In the genomic region with DNA sequence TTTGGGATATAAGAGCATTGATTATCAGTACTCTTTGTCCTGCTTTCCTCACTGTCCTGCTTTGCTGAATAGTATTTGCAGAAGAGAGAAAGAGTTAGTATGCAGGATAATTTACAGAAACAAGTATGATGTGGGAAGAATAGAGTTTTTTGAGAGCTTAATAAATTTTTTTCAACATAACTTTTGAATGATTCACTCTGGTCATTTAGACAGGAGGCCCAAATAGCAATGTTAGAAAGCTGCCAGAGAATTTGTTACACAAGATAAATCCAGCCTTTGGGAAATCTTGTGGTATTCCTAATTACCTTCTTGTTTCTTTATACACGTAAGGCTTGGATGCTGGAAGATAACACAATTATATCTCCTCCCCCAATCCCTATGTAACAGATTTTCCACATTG, we compare ENCODE assay signal across 18 cellular contexts.
DNase-seq lines count a peak whose midpoint lies in the region; ATAC-seq and TF ChIP-seq lines count a peak whose summit lies in the region.
"Had no signal": no experiment of that assay in that cellular context is flagged by ENCODE, and none has a peak within 500 bp of the region (broad histone marks: within the 10 kb centered on the region; RNA-seq: fewer than 3 reads in every experiment).

No MANE protein-coding gene starts in this region.

- no peak overlapping the region for H2BK12ac ChIP-seq in mesenchymal stem cell (ENCODE audit: low read length in 2 of 2)

- TF ChIP-seq CTCF in AG04450 (IDR thresholded peaks at IDR 0.05; ENCODE audit: low read depth, low read length) (no peak), chondrocyte (IDR thresholded peaks at IDR 0.05) (no peak)

- no peak overlapping the region for H2BK15ac ChIP-seq in mesenchymal stem cell (ENCODE audit: low read depth, poor library complexity, severe bottlenecking)

- POLR2A ChIA-PET in AG04450 (lab: Yijun Ruan, JAX), result interaction anchor here (1.1 kb wide), 1 partner anchor 17 kb away, joined by 3 read pairs; no protein-coding TSS in a partner anchor

- H3K9me3 ChIP-seq in AG04450 (ENCODE audit: control insufficient read depth, insufficient read depth, low read length) (no peaks in the 10 kb centered on the region), mesenchymal stem cell (ENCODE audit: control insufficient read depth, low read length) (no peaks in the 10 kb centered on the region)
- H3K9me3 ChIP-seq: Caco-2 had no signal

- no peaks in the 10 kb centered on the region for H3K79me1 ChIP-seq in mesenchymal stem cell (replicated peaks; ENCODE audit: low read length, poor library complexity, severe bottlenecking)

- H3K4me3 ChIP-seq in AG04450 (ENCODE audit: low read depth, low read length), result no peak overlapping the region
- H3K4me3 ChIP-seq in mesenchymal stem cell (ENCODE audit: insufficient read depth in 1 of 2, low read depth in 1 of 2, low read length in 2 of 2), result no peak overlapping the region

- no peak overlapping the region for H2AK5ac ChIP-seq in mesenchymal stem cell (ENCODE audit: low read length, severe bottlenecking)

- H3K27me3 ChIP-seq in AG04450 (ENCODE audit: control insufficient read depth, insufficient read depth, low read length) (no peaks in the 10 kb centered on the region), mesenchymal stem cell (ENCODE audit: control insufficient read depth in 1 of 2, insufficient read depth in 1 of 2, low read length in 2 of 2) (peaks cover 0 to 4% of the 10 kb centered on the region in 2 experiments)

- WGBS in mesenchymal stem cell, result 20% methylated on average over 1 of the region's 1 CpG

- H3K9me3 Mint-ChIP-seq in chondrocyte (ENCODE audit: low read depth), result no peaks in the 10 kb centered on the region
- H3K9me3 Mint-ChIP-seq: H9 had no signal

- H2BK120ac ChIP-seq in mesenchymal stem cell (ENCODE audit: low read depth, low read length), result no peak overlapping the region

- H3K27ac ChIP-seq in AG04450 (ENCODE audit: low read depth, low read length) (no peak overlapping the region), mesenchymal stem cell (ENCODE audit: low read length, poor library complexity, severe bottlenecking) (peak overlapping the region; percentile 43)
- H3K27ac ChIP-seq: VCaP had no signal

- H3K36me3 Mint-ChIP-seq in chondrocyte (ENCODE audit: low read depth), result no peaks in the 10 kb centered on the region

- no peak overlapping the region for H3K18ac ChIP-seq in mesenchymal stem cell (ENCODE audit: low read depth in 1 of 2, low read length in 2 of 2)

- H3K4me2 ChIP-seq in mesenchymal stem cell (ENCODE audit: low read length, poor library complexity, severe bottlenecking), result no peak overlapping the region

- H3K4me3 Mint-ChIP-seq in chondrocyte (ENCODE audit: unreplicated experiment), result no peak overlapping the region
- H3K4me3 Mint-ChIP-seq: activated CD4-positive, alpha-beta memory T cell treated with anti-CD3 and anti-CD28 coated beads, Interleukin-2, amount 10 ng/mL, durations not matched to agents 7 days and 5 days; activated naive CD8-positive, alpha-beta T cell treated with anti-CD3 and anti-CD28 coated beads, Interleukin-2, amount 50 U/mL, for 24 hours; H9; natural killer cell treated with Interleukin-12 subunit alpha and Interleukin-12 subunit beta and Interleukin-15 and Interleukin-18, amount 100 ng/mL, for 72 hours; stimulated activated naive CD8-positive, alpha-beta T cell treated with anti-CD3 and anti-CD28 coated beads, Interleukin-15, amount 100 ng/mL, for 72 hours had no signal

- no peak overlapping the region for H3K14ac ChIP-seq in mesenchymal stem cell (ENCODE audit: low read length in 2 of 2)

- no peak overlapping the region for H3K9ac ChIP-seq in mesenchymal stem cell (ENCODE audit: low read length)

- no peaks in the 10 kb centered on the region for H3K36me3 ChIP-seq in mesenchymal stem cell (ENCODE audit: control insufficient read depth in 1 of 2, insufficient read depth in 2 of 2, low read depth in 1 of 2, low read length in 2 of 2)

- H2BK5ac ChIP-seq in mesenchymal stem cell (ENCODE audit: low read depth, low read length, poor library complexity, severe bottlenecking), result no peak overlapping the region

- no peak overlapping the region for H3K23ac ChIP-seq in mesenchymal stem cell (ENCODE audit: low read length in 2 of 2)

- CTCF ChIA-PET in AG04450 (lab: Charles Lee), result no interaction called here

- peak overlapping the region; percentile 71 for H3K27ac Mint-ChIP-seq in chondrocyte (ENCODE audit: unreplicated experiment)
- H3K27ac Mint-ChIP-seq: activated CD4-positive, alpha-beta memory T cell treated with anti-CD3 and anti-CD28 coated beads, Interleukin-2, amount 10 ng/mL, durations not matched to agents 7 days and 5 days; activated naive CD8-positive, alpha-beta T cell treated with anti-CD3 and anti-CD28 coated beads, Interleukin-2, amount 50 U/mL, for 24 hours; natural killer cell treated with Interleukin-12 subunit alpha and Interleukin-12 subunit beta and Interleukin-15 and Interleukin-18, amount 100 ng/mL, for 72 hours; stimulated activated naive CD8-positive, alpha-beta T cell treated with anti-CD3 and anti-CD28 coated beads, Interleukin-15, amount 100 ng/mL, for 72 hours had no signal

- DNase-seq in AG04450 (ENCODE audit: low read depth, low spot score) (peak; percentile 59), HT1080 (ENCODE audit: low read depth) (peak; percentile 4), chondrocyte (ENCODE audit: low spot score) (no peak), mesenchymal stem cell (peak; percentile 48), NCI-H526 (lab: John Stamatoyannopoulos, UW) (no peak), NCI-H1694 treated with DMSO at 0.1 percent for 48 hours (lab: John Stamatoyannopoulos, UW) (no peak)
- DNase-seq: activated CD4-positive, alpha-beta memory T cell treated with anti-CD3 and anti-CD28 coated beads, Interleukin-2, amount 10 ng/mL, durations not matched to agents 7 days and 5 days; activated naive CD8-positive, alpha-beta T cell treated with anti-CD3 and anti-CD28 coated beads, Interleukin-2, amount 50 U/mL, for 24 hours; Caco-2; H9; NCI-H187 treated with DMSO at 0.1 percent for 48 hours; NCI-H524 treated with DMSO at 0.1 percent for 48 hours; OCI-M1; stimulated activated naive CD8-positive, alpha-beta T cell treated with anti-CD3 and anti-CD28 coated beads, Interleukin-15, amount 100 ng/mL, for 72 hours had no signal

- H2AFZ ChIP-seq in mesenchymal stem cell (ENCODE audit: low read depth, low read length), result no peak overlapping the region

- H4K8ac ChIP-seq in mesenchymal stem cell (ENCODE audit: low read length), result no peak overlapping the region

- H3K4me1 ChIP-seq in mesenchymal stem cell (ENCODE audit: control insufficient read depth, insufficient read depth, low read depth, low read length), result no peaks in the 10 kb centered on the region
- H3K4me1 ChIP-seq: Caco-2 had no signal

- H3K4ac ChIP-seq in mesenchymal stem cell (ENCODE audit: low read depth in 1 of 2, low read length in 2 of 2), result no peak overlapping the region

- no peak for ATAC-seq in GM19455 (IDR thresholded peaks at IDR 0.05; ENCODE audit: unreplicated experiment)
- no peak for ATAC-seq in HG03139 (IDR thresholded peaks at IDR 0.05; ENCODE audit: unreplicated experiment)
- ATAC-seq: activated naive CD8-positive, alpha-beta T cell treated with anti-CD3 and anti-CD28 coated beads, Interleukin-2, amount 50 U/mL, for 24 hours; natural killer cell treated with Interleukin-12 subunit alpha and Interleukin-12 subunit beta and Interleukin-15 and Interleukin-18, amount 100 ng/mL, for 72 hours; stimulated activated naive CD8-positive, alpha-beta T cell treated with anti-CD3 and anti-CD28 coated beads, Interleukin-15, amount 100 ng/mL, for 72 hours had no signal

- H3K27me3 Mint-ChIP-seq in chondrocyte (ENCODE audit: low read depth), result peaks cover 3% of the 10 kb centered on the region
- H3K27me3 Mint-ChIP-seq: activated CD4-positive, alpha-beta memory T cell treated with anti-CD3 and anti-CD28 coated beads, Interleukin-2, amount 10 ng/mL, durations not matched to agents 7 days and 5 days; activated naive CD8-positive, alpha-beta T cell treated with anti-CD3 and anti-CD28 coated beads, Interleukin-2, amount 50 U/mL, for 24 hours; natural killer cell treated with Interleukin-12 subunit alpha and Interleukin-12 subunit beta and Interleukin-15 and Interleukin-18, amount 100 ng/mL, for 72 hours; stimulated activated naive CD8-positive, alpha-beta T cell treated with anti-CD3 and anti-CD28 coated beads, Interleukin-15, amount 100 ng/mL, for 72 hours had no signal

- no peak overlapping the region for H4K91ac ChIP-seq in mesenchymal stem cell (ENCODE audit: low read length)

- peaks cover 18% of the 10 kb centered on the region for H3K4me1 Mint-ChIP-seq in chondrocyte (ENCODE audit: low read depth)
- H3K4me1 Mint-ChIP-seq: activated CD4-positive, alpha-beta memory T cell treated with anti-CD3 and anti-CD28 coated beads, Interleukin-2, amount 10 ng/mL, durations not matched to agents 7 days and 5 days; activated naive CD8-positive, alpha-beta T cell treated with anti-CD3 and anti-CD28 coated beads, Interleukin-2, amount 50 U/mL, for 24 hours; stimulated activated naive CD8-positive, alpha-beta T cell treated with anti-CD3 and anti-CD28 coated beads, Interleukin-15, amount 100 ng/mL, for 72 hours had no signal

Comparison
In these comparisons a context has a peak if more than half of its experiments do, and no peak if none do; other contexts are left out.
1. DNase-seq: peak in AG04450 (single experiment), HT1080 (single experiment) and mesenchymal stem cell (single experiment); none in chondrocyte (single experiment), NCI-H526 (0 of 2) and NCI-H1694 treated with DMSO at 0.1 percent for 48 hours (single experiment).